In the genomic region with DNA sequence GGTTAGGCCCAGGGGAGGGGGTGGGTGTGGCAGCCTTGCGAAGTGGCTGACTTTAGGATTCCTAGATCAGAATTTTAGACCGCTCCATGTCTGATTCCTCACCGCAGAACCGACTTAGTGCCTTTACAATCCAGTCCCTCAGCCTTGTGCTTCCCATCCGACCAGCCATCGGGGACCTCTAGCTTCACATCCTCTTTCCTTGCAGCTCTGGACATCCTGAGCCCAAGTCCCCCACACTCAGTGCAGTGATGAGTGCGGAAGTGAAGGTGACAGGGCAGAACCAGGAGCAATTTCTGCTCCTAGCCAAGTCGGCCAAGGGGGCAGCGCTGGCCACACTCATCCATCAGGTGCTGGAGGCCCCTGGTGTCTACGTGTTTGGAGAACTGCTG, we compare ENCODE assay signal across 8 cellular contexts. TPM values are rescaled to one million over a fixed set of nuclear protein-coding genes. Genes with fewer than 3 reads are reported as not detected.
DNase-seq lines count a peak whose midpoint lies in the region; ATAC-seq, FAIRE-seq and TF ChIP-seq lines count a peak whose summit lies in the region.

No MANE protein-coding gene starts in this region.

- H3K27ac ChIP-seq in BLaER1 (peak overlapping the region; percentile 79), HL-60 (replicated peaks) (peak overlapping the region; percentile 89), endothelial cell of umbilical vein (ENCODE audit: insufficient read depth, low read depth, low read length) (peak overlapping the region; percentile 52)

- H3K36me3 Mint-ChIP-seq in T-helper 2 cell treated with Interferon-gamma antibody and Interleukin-4, amounts not matched to agents 5 μg/mL and 100 μg/mL, for 36 hours (ENCODE audit: low read depth) = peaks cover 7% of the 10 kb centered on the region
- peaks cover 0 to 24% (median 12%) of the 10 kb centered on the region in 3 donors for H3K36me3 Mint-ChIP-seq in naive thymus-derived CD8-positive, alpha-beta T cell

- no peaks in the 10 kb centered on the region for H3K27me3 Mint-ChIP-seq in T-helper 2 cell treated with Interferon-gamma antibody and Interleukin-4, amounts not matched to agents 5 μg/mL and 100 μg/mL, for 36 hours (ENCODE audit: low read depth)
- H3K27me3 Mint-ChIP-seq in naive thymus-derived CD8-positive, alpha-beta T cell = no peaks in the 10 kb centered on the region

- H3K4me3 ChIP-seq in BLaER1 (peak overlapping the region; percentile 71), HL-60 (replicated peaks; ENCODE audit: insufficient read depth, low read length) (peak overlapping the region; percentile 51), endothelial cell of umbilical vein (replicated peaks in 1 of 3; ENCODE audit: insufficient read depth in 1 of 3, low read depth in 1 of 3, low read length in 3 of 3) (peak overlapping the region; percentile 1 to 48 (median 45))

- no peaks in the 10 kb centered on the region for H3K9me3 Mint-ChIP-seq in T-helper 2 cell treated with Interferon-gamma antibody and Interleukin-4, amounts not matched to agents 5 μg/mL and 100 μg/mL, for 36 hours
- peaks cover 0 to 3% (median 0%) of the 10 kb centered on the region in 9 donors for H3K9me3 Mint-ChIP-seq in naive thymus-derived CD8-positive, alpha-beta T cell

- H2AFZ ChIP-seq in endothelial cell of umbilical vein (ENCODE audit: low read depth, low read length) = peak overlapping the region; percentile 11

- H4K20me1 ChIP-seq in BLaER1 (no peaks in the 10 kb centered on the region), endothelial cell of umbilical vein (replicated peaks; ENCODE audit: control insufficient read depth, extremely low read depth, insufficient read depth, low read length) (no peaks in the 10 kb centered on the region)

- H3K4me2 ChIP-seq in BLaER1 (peak overlapping the region; percentile 91), endothelial cell of umbilical vein (ENCODE audit: insufficient read depth, low read length) (peak overlapping the region; percentile 47)

- ATAC-seq in GM19023 (IDR thresholded peaks at IDR 0.05; ENCODE audit: unreplicated experiment) (peak; percentile 16), HG02571 (IDR thresholded peaks at IDR 0.05; ENCODE audit: unreplicated experiment) (no peak)
- peak; percentile 17 for ATAC-seq in naive thymus-derived CD8-positive, alpha-beta T cell

- peak overlapping the region; percentile 94 for H3K4me3 Mint-ChIP-seq in T-helper 2 cell treated with Interferon-gamma antibody and Interleukin-4, amounts not matched to agents 5 μg/mL and 100 μg/mL, for 36 hours
- peak overlapping the region; percentile 74 to 99 (median 93) for H3K4me3 Mint-ChIP-seq in naive thymus-derived CD8-positive, alpha-beta T cell

- peak; percentile 60 to 72 for DNase-seq in HL-60 (ENCODE audit: low read depth in 1 of 2, low spot score in 1 of 2)
- DNase-seq in T-helper 2 cell treated with Interferon-gamma antibody and Interleukin-4, amounts not matched to agents 5 μg/mL and 100 μg/mL, for 36 hours (ENCODE audit: low spot score) = peak; percentile 29
- DNase-seq in endothelial cell of umbilical vein (ENCODE audit: low read depth, low spot score) = no peak
- no peak for DNase-seq in naive thymus-derived CD8-positive, alpha-beta T cell
- no peak for DNase-seq in NCI-H128 (lab: John Stamatoyannopoulos, UW; ENCODE audit: unreplicated experiment)

- no peak for TF ChIP-seq CTCF in HL-60 (IDR thresholded peaks at IDR 0.05; ENCODE audit: insufficient read depth, low read length)
- no peak for TF ChIP-seq CTCF in endothelial cell of umbilical vein (IDR thresholded peaks at IDR 0.05; ENCODE audit: extremely low read depth in 1 of 2, insufficient read depth in 1 of 2, low read depth in 1 of 2, low read length in 2 of 2)

- no peak for TF ChIP-seq POLR2A in endothelial cell of umbilical vein (IDR thresholded peaks at IDR 0.05; ENCODE audit: low read depth, low read length)

- H3K9me1 ChIP-seq in endothelial cell of umbilical vein (replicated peaks; ENCODE audit: control insufficient read depth, extremely low read depth, insufficient read depth, low read length) = no peaks in the 10 kb centered on the region

- peaks cover 16% of the 10 kb centered on the region for H3K4me1 Mint-ChIP-seq in T-helper 2 cell treated with Interferon-gamma antibody and Interleukin-4, amounts not matched to agents 5 μg/mL and 100 μg/mL, for 36 hours (ENCODE audit: low read depth)
- peaks cover 19 to 32% (median 24%) of the 10 kb centered on the region in 4 donors for H3K4me1 Mint-ChIP-seq in naive thymus-derived CD8-positive, alpha-beta T cell

- H3K79me2 ChIP-seq in endothelial cell of umbilical vein (ENCODE audit: control insufficient read depth, insufficient read depth, low read length) = peaks cover 2% of the 10 kb centered on the region

- no peak for FAIRE-seq in endothelial cell of umbilical vein (lab: Jason Lieb, UNC)

- H3K9me3 ChIP-seq in BLaER1 (no peaks in the 10 kb centered on the region), endothelial cell of umbilical vein (replicated peaks; ENCODE audit: control insufficient read depth, insufficient read depth, low read length) (no peaks in the 10 kb centered on the region)

- dilution Hi-C loops in endothelial cell of umbilical vein (cut with MboI; ENCODE audit: extremely low pct_ligation_motif_present, low sequenced_read_pairs) = no loop called here

- CTCF ChIA-PET in endothelial cell of umbilical vein (lab: Charles Lee) = interaction anchor here (0.6 to 2.8 kb wide), 15 partner anchors 9 to 148 kb away, joined by 3 to 15 read pairs (median 4); a partner anchor contains a TSS

- intact Hi-C loops in endothelial cell of umbilical vein (cut with micrococcal nuclease) = loop anchor here (1.0 kb wide), 4 partner anchors 29 to 61 kb away; a partner anchor contains a TSS

- H3K9ac ChIP-seq in BLaER1 (peak overlapping the region; percentile 62), endothelial cell of umbilical vein (replicated peaks; ENCODE audit: extremely low read depth, insufficient read depth, low read length) (peak overlapping the region; percentile 57)

- H3K4me1 ChIP-seq in BLaER1 (peaks cover 20% of the 10 kb centered on the region), endothelial cell of umbilical vein (ENCODE audit: control insufficient read depth, extremely low read depth, insufficient read depth, low read length) (peaks cover 11% of the 10 kb centered on the region)

- H3K27ac Mint-ChIP-seq in T-helper 2 cell treated with Interferon-gamma antibody and Interleukin-4, amounts not matched to agents 5 μg/mL and 100 μg/mL, for 36 hours = peak overlapping the region; percentile 97
- H3K27ac Mint-ChIP-seq in naive thymus-derived CD8-positive, alpha-beta T cell = peak overlapping the region; percentile 92 to 98 (median 96)

- no peaks in the 10 kb centered on the region for H3K27me3 ChIP-seq in BLaER1
- H3K27me3 ChIP-seq in HL-60 (ENCODE audit: insufficient read depth, poor library complexity, severe bottlenecking) = no peaks in the 10 kb centered on the region
- H3K27me3 ChIP-seq in endothelial cell of umbilical vein (ENCODE audit: control insufficient read depth in 2 of 2, insufficient read depth in 2 of 2, low read length in 2 of 2) = no peaks in the 10 kb centered on the region

- BruUV-seq in endothelial cell of umbilical vein (replicated peaks; lab: Mats Ljungman, UMichigan) = TSS peak; percentile 64

- H3K36me3 ChIP-seq in BLaER1 (peaks cover 35% of the 10 kb centered on the region), endothelial cell of umbilical vein (ENCODE audit: control insufficient read depth in 2 of 2, extremely low read depth in 1 of 2, insufficient read depth in 2 of 2, low read length in 2 of 2) (peaks cover 0 to 8% of the 10 kb centered on the region in 2 experiments)

- POLR2A ChIA-PET in endothelial cell of umbilical vein (lab: Charles Lee) = interaction anchor here (0.6 to 1.5 kb wide), 6 partner anchors 19 to 167 kb away, joined by 3 to 13 read pairs (median 4); a partner anchor contains a TSS
- POLR2A ChIA-PET in naive thymus-derived CD8-positive, alpha-beta T cell (lab: Charles Lee) = interaction anchor here (0.6 to 5.4 kb wide), 27 partner anchors 10 to 503 kb away, joined by 3 to 142 read pairs (median 6); a partner anchor contains a TSS

RNA-seq across cellular contexts. Expression of a gene that starts 0.6 kb away (rescaled TPM):
- 36.5 and 41.1 TPM in 2 replicates for total RNA-seq in endothelial cell of umbilical vein
- 104 and 112 TPM in 2 replicates for polyA plus RNA-seq in endothelial cell of umbilical vein
- polyA plus RNA-seq in endothelial cell of umbilical vein (2011; cell fraction: cytosol; rRNA removed) = 85.3 and 85.9 TPM in 2 replicates
- polyA plus RNA-seq in endothelial cell of umbilical vein (2011; cell fraction: nucleus; rRNA removed) = 81.1 and 86.9 TPM in 2 replicates
- polyA plus RNA-seq in endothelial cell of umbilical vein (2012) = 42.2 and 52.7 TPM in 2 replicates
- polyA minus RNA-seq in endothelial cell of umbilical vein = 34.1 and 41.1 TPM in 2 replicates
- polyA minus RNA-seq in endothelial cell of umbilical vein (2011; cell fraction: cytosol; rRNA and poly(A)+ RNA removed) = 16.7 TPM
- 11.3 TPM in 2 replicates for polyA minus RNA-seq in endothelial cell of umbilical vein (2011; cell fraction: nucleus; rRNA and poly(A)+ RNA removed)
- total RNA-seq in naive thymus-derived CD8-positive, alpha-beta T cell = 10 to 100 TPM; 27.0 to 35.4 TPM
- 10 to 100 TPM; 34.9 to 42.4 (median 36.2) TPM for polyA plus RNA-seq in naive thymus-derived CD8-positive, alpha-beta T cell

RNA-seq across cellular contexts. Expression of a gene that starts 23.8 kb away (rescaled TPM):
- 0.14 and 0.55 TPM in 2 replicates for total RNA-seq in endothelial cell of umbilical vein
- 0.08 and 0.10 TPM in 2 replicates for polyA plus RNA-seq in endothelial cell of umbilical vein
- polyA plus RNA-seq in endothelial cell of umbilical vein (2011; cell fraction: cytosol; rRNA removed) = 0.05 and 0.13 TPM in 2 replicates
- 0.08 TPM in 2 replicates for polyA plus RNA-seq in endothelial cell of umbilical vein (2011; cell fraction: nucleus; rRNA removed)
- polyA plus RNA-seq in endothelial cell of umbilical vein (2012) = 0.17 and 0.50 TPM in 2 replicates
- polyA minus RNA-seq in endothelial cell of umbilical vein = not detected in 2 replicates
- not detected for polyA minus RNA-seq in endothelial cell of umbilical vein (2011; cell fraction: cytosol; rRNA and poly(A)+ RNA removed)
- polyA minus RNA-seq in endothelial cell of umbilical vein (2011; cell fraction: nucleus; rRNA and poly(A)+ RNA removed) = not detected in 2 replicates
- total RNA-seq in naive thymus-derived CD8-positive, alpha-beta T cell = 1 to 10 TPM in 1 of 2 experiments, under 1 TPM in 1; 0.41 to 1.2 TPM
- under 1 TPM in 2 of 3 donors, not detected in 1; 0.06 to 0.30 TPM for polyA plus RNA-seq in naive thymus-derived CD8-positive, alpha-beta T cell

RNA-seq across cellular contexts. Expression of a gene that starts 28.5 kb away (rescaled TPM):
- 136 and 147 TPM in 2 replicates for total RNA-seq in endothelial cell of umbilical vein
- polyA plus RNA-seq in endothelial cell of umbilical vein = 306 and 319 TPM in 2 replicates
- polyA plus RNA-seq in endothelial cell of umbilical vein (2011; cell fraction: cytosol; rRNA removed) = 189 and 228 TPM in 2 replicates
- 119 and 136 TPM in 2 replicates for polyA plus RNA-seq in endothelial cell of umbilical vein (2011; cell fraction: nucleus; rRNA removed)
- polyA plus RNA-seq in endothelial cell of umbilical vein (2012) = 160 and 203 TPM in 2 replicates
- 221 and 250 TPM in 2 replicates for polyA minus RNA-seq in endothelial cell of umbilical vein
- polyA minus RNA-seq in endothelial cell of umbilical vein (2011; cell fraction: cytosol; rRNA and poly(A)+ RNA removed) = 55.0 TPM
- polyA minus RNA-seq in endothelial cell of umbilical vein (2011; cell fraction: nucleus; rRNA and poly(A)+ RNA removed) = 43.1 and 46.8 TPM in 2 replicates
- 10 to 100 TPM; 87.6 to 98.9 TPM for total RNA-seq in naive thymus-derived CD8-positive, alpha-beta T cell
- polyA plus RNA-seq in naive thymus-derived CD8-positive, alpha-beta T cell = 100 to 1,000 TPM in 2 of 3 donors, 10 to 100 TPM in 1; 98.5 to 133 (median 126) TPM

RNA-seq across cellular contexts. Expression of a gene that starts 35.2 kb away (rescaled TPM):
- total RNA-seq in endothelial cell of umbilical vein = 52.8 and 58.5 TPM in 2 replicates
- 58.3 and 67.5 TPM in 2 replicates for polyA plus RNA-seq in endothelial cell of umbilical vein
- 50.6 and 51.3 TPM in 2 replicates for polyA plus RNA-seq in endothelial cell of umbilical vein (2011; cell fraction: cytosol; rRNA removed)
- 180 and 198 TPM in 2 replicates for polyA plus RNA-seq in endothelial cell of umbilical vein (2011; cell fraction: nucleus; rRNA removed)
- 48.8 and 55.5 TPM in 2 replicates for polyA plus RNA-seq in endothelial cell of umbilical vein (2012)
- 69.6 and 82.8 TPM in 2 replicates for polyA minus RNA-seq in endothelial cell of umbilical vein
- 31.3 TPM for polyA minus RNA-seq in endothelial cell of umbilical vein (2011; cell fraction: cytosol; rRNA and poly(A)+ RNA removed)
- 57.6 and 71.5 TPM in 2 replicates for polyA minus RNA-seq in endothelial cell of umbilical vein (2011; cell fraction: nucleus; rRNA and poly(A)+ RNA removed)
- 10 to 100 TPM; 90.5 to 94.8 TPM for total RNA-seq in naive thymus-derived CD8-positive, alpha-beta T cell
- polyA plus RNA-seq in naive thymus-derived CD8-positive, alpha-beta T cell = 10 to 100 TPM; 17.6 to 39.6 (median 26.3) TPM

RNA-seq across cellular contexts. Expression of a gene that starts 41.8 kb away (rescaled TPM):
- total RNA-seq in endothelial cell of umbilical vein = 518 and 555 TPM in 2 replicates
- 661 and 787 TPM in 2 replicates for polyA plus RNA-seq in endothelial cell of umbilical vein
- polyA plus RNA-seq in endothelial cell of umbilical vein (2011; cell fraction: cytosol; rRNA removed) = 356 and 357 TPM in 2 replicates
- 146 and 181 TPM in 2 replicates for polyA plus RNA-seq in endothelial cell of umbilical vein (2011; cell fraction: nucleus; rRNA removed)
- polyA plus RNA-seq in endothelial cell of umbilical vein (2012) = 327 and 655 TPM in 2 replicates
- polyA minus RNA-seq in endothelial cell of umbilical vein = 264 and 340 TPM in 2 replicates
- 73.9 TPM for polyA minus RNA-seq in endothelial cell of umbilical vein (2011; cell fraction: cytosol; rRNA and poly(A)+ RNA removed)
- 40.4 and 51.6 TPM in 2 replicates for polyA minus RNA-seq in endothelial cell of umbilical vein (2011; cell fraction: nucleus; rRNA and poly(A)+ RNA removed)
- total RNA-seq in naive thymus-derived CD8-positive, alpha-beta T cell = under 1 TPM in 1 of 2 experiments, not detected in 1; 0.55 TPM
- 1 to 10 TPM in 1 of 3 donors, not detected in 2; 4.8 TPM for polyA plus RNA-seq in naive thymus-derived CD8-positive, alpha-beta T cell

Comparison
In these comparisons a context has a peak if more than half of its experiments do, and no peak if none do; other contexts are left out.
1. DNase-seq: peak in HL-60 (2 of 2) and T-helper 2 cell treated with Interferon-gamma antibody and Interleukin-4, amounts not matched to agents 5 μg/mL and 100 μg/mL, for 36 hours (single experiment); none in endothelial cell of umbilical vein (single experiment), naive thymus-derived CD8-positive, alpha-beta T cell (0 of 10) and NCI-H128 (single experiment).
2. Peak in every context shown above with its lines, with median percentiles within 50 percentile points of each other: H3K27ac ChIP-seq and H3K4me3 ChIP-seq.